ENCODE assay signal across 8 cellular contexts in the genomic region with DNA sequence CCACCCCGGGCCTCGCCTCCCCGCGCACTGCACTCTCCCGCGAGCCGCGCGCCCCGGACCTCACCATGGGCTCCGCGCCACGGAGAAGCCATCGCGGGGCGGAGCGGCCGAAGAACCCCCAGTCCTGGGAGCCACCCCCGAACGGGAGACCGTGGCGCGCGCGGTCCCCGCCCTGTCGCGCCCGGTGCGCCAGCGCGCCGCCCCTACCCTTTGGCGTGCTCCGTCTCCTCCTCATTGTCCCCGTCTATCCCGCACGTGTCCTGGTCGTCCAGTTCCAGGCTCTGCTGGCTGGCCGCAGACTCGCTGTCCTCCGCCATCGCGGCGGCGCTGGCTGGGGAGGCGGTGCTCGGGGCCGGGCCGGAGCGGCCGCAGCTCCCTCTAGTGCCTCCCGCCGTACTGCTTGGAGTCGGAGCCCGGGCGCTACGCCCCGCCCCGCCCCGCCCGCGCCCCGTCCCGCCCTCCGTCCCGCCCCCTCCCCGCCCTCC. TPM values are rescaled to one million over a fixed set of nuclear protein-coding genes. Genes with fewer than 3 reads are reported as not detected.
A peak's percentile ranks its signal among the peaks of the same experiment; 100 is the strongest.
DNase-seq lines count a peak whose midpoint lies in the region; ATAC-seq and TF ChIP-seq lines count a peak whose summit lies in the region.

A gene (minus strand): TSS at position 398 of the 485 bp plus-strand sequence. CDS start 81 bp downstream, at position 317.

- no peaks in the 10 kb centered on the region; the same call in 1 of the 2 replicates for H3K4me1 ChIP-seq in H9 (ENCODE audit: insufficient read depth, low read length)
- peaks cover 21% of the 10 kb centered on the region for H3K4me1 ChIP-seq in SJSA1 (replicated peaks)
- peaks cover 9 to 33% of the 10 kb centered on the region in 2 donors for H3K4me1 ChIP-seq in thoracic aorta (ENCODE audit: control insufficient read depth in 1 of 2, low read depth in 2 of 2)

- no peak within 1 kb of the TSS for H2BK12ac ChIP-seq in H9 (ENCODE audit: insufficient read length, low read depth, low read length)

- no peak within 1 kb of the TSS for H2BK20ac ChIP-seq in H9 (ENCODE audit: low read depth, low read length, poor library complexity, severe bottlenecking)

- POLR2A ChIA-PET in GM10248 (lab: Yijun Ruan, JAX), result no interaction called here

- no peak within 1 kb of the TSS for H2BK5ac ChIP-seq in H9 (ENCODE audit: insufficient read length, low read length)

- peak within 1 kb of the TSS; percentile 79 for H3K4me2 ChIP-seq in H9 (ENCODE audit: insufficient read depth, insufficient read length, low read length)

- CTCF ChIA-PET in GM10248 (lab: Yijun Ruan, JAX), result interaction anchor here (0.9 to 4.1 kb wide), 10 partner anchors 10 to 201 kb away, joined by 3 to 23 read pairs (median 8); no protein-coding TSS in a partner anchor

- H3K9ac ChIP-seq in H9 (ENCODE audit: extremely low read depth, insufficient read length, low read length), result peak within 1 kb of the TSS; percentile 65

- DNase-seq in 8988T, result peak; percentile 89
- DNase-seq in GM10248 (ENCODE audit: extremely low spot score), result no peak
- DNase-seq in H9, result peak; percentile 89
- DNase-seq in Kasumi-1 (lab: John Stamatoyannopoulos, UW), result peak; percentile 91 to 93
- peak in 1 of 2 experiments; percentile 81 for DNase-seq in SJSA1 (ENCODE audit: low read depth in 1 of 2, low spot score in 2 of 2)
- DNase-seq in dorsolateral prefrontal cortex, result peak in 6 of 10 donors; percentile 71 to 92 (median 83)
- peak; percentile 88 for DNase-seq in medulla oblongata (ENCODE audit: extremely low spot score)
- DNase-seq in thoracic aorta (ENCODE audit: low spot score), result no peak

- no peaks in the 10 kb centered on the region for H3K79me1 ChIP-seq in H9 (ENCODE audit: insufficient read depth, low read depth, low read length, poor library complexity, severe bottlenecking)

- no peak within 1 kb of the TSS for H3K27ac ChIP-seq in H9 (ENCODE audit: insufficient read length, low read depth, low read length)
- peak within 1 kb of the TSS; percentile 62 for H3K27ac ChIP-seq in SJSA1
- peak within 1 kb of the TSS; percentile 27 to 97 (median 87) for H3K27ac ChIP-seq in dorsolateral prefrontal cortex
- peak within 1 kb of the TSS; percentile 69 to 79 for H3K27ac ChIP-seq in thoracic aorta

- H3K23me2 ChIP-seq in H9 (ENCODE audit: insufficient read length, low read depth, low read length, poor library complexity, severe bottlenecking), result peaks cover 4% of the 10 kb centered on the region

- no peak within 1 kb of the TSS for H2BK120ac ChIP-seq in H9 (ENCODE audit: low read depth, low read length, poor library complexity, severe bottlenecking)

- H2BK15ac ChIP-seq in H9 (ENCODE audit: low read depth, low read length), result no peak within 1 kb of the TSS

- H3K9me3 ChIP-seq in H9 (ENCODE audit: control insufficient read depth, low read depth, low read length) (no peaks in the 10 kb centered on the region), SJSA1 (replicated peaks) (no peaks in the 10 kb centered on the region), thoracic aorta (no peaks in the 10 kb centered on the region)

- no peaks in the 10 kb centered on the region for H3K27me3 ChIP-seq in H9 (ENCODE audit: insufficient read depth, low read length)
- H3K27me3 ChIP-seq in SJSA1 (replicated peaks), result no peaks in the 10 kb centered on the region
- H3K27me3 ChIP-seq in dorsolateral prefrontal cortex, result no peaks in the 10 kb centered on the region
- no peaks in the 10 kb centered on the region for H3K27me3 ChIP-seq in thoracic aorta (replicated peaks; ENCODE audit: insufficient read depth)

- TF ChIP-seq CTCF in GM10248 (IDR thresholded peaks at IDR 0.05; ENCODE audit: control extremely low read depth, extremely low read depth, low read depth, missing control alignments) (peak; percentile 47), H9 (conservative IDR thresholded peaks at IDR 0.05) (peak; percentile 46; the same call in 2 of the 3 replicates), dorsolateral prefrontal cortex (IDR thresholded peaks at IDR 0.05 in 54 of 56, conservative IDR thresholded peaks at IDR 0.05 in 2 of 56; ENCODE audit: low read depth in 1 of 56, partially characterized antibody in 56 of 56) (peak in 50 of 56 donors; percentile 9 to 67 (median 43)), thoracic aorta (IDR thresholded peaks at IDR 0.05) (peak; percentile 22)

- H3K4ac ChIP-seq in H9 (ENCODE audit: low read depth, low read length), result no peak within 1 kb of the TSS

- ATAC-seq in thoracic aorta (ENCODE audit: insufficient number of reproducible peaks, low FRiP score, low read depth), result peak; percentile 65

- H4K20me1 ChIP-seq in H9 (ENCODE audit: control insufficient read depth, insufficient read depth, insufficient read length), result no peaks in the 10 kb centered on the region

- H4K5ac ChIP-seq in H9 (ENCODE audit: insufficient read length, low read depth, low read length), result no peak within 1 kb of the TSS

- intact Hi-C loops in dorsolateral prefrontal cortex (cut with DNase I), result loop anchor here (5.0 to 10.0 kb wide), 6 partner anchors 64 to 291 kb away; a partner anchor contains a TSS

- no peaks in the 10 kb centered on the region for H3K36me3 Mint-ChIP-seq in H9 (ENCODE audit: insufficient read depth in 1 of 3, low read depth in 3 of 3)

- peaks cover 10% of the 10 kb centered on the region for H3K27me3 Mint-ChIP-seq in H9 (ENCODE audit: low read depth)

- peak within 1 kb of the TSS in 2 of 3 experiments; percentile 95 to 96; a peak in 3 of 7 replicates for H3K27ac Mint-ChIP-seq in H9

- peak within 1 kb of the TSS; percentile 74 for H3K14ac ChIP-seq in H9 (ENCODE audit: insufficient read depth, low read length)

- H3K79me2 ChIP-seq in H9 (ENCODE audit: insufficient read depth, low read length), result no peaks in the 10 kb centered on the region

- no CpG with 5 or more reads among the region's 68 CpGs for WGBS in H9 (ENCODE audit: extremely low coverage, insufficient read length, low lambda C conversion rate)

- H3K23ac ChIP-seq in H9 (ENCODE audit: insufficient read length, low read depth, low read length), result no peak within 1 kb of the TSS

- H3K4me1 Mint-ChIP-seq in H9, result peaks cover 21 to 27% of the 10 kb centered on the region in 2 experiments

- H3K9me3 Mint-ChIP-seq in H9, result no peaks in the 10 kb centered on the region

- H3T11ph ChIP-seq in H9 (ENCODE audit: low read length), result no peak within 1 kb of the TSS

- no peak within 1 kb of the TSS for H2AFZ ChIP-seq in H9 (ENCODE audit: low read length)

- H3K36me3 ChIP-seq in SJSA1 (peaks cover 2% of the 10 kb centered on the region; the same call in 1 of the 2 replicates), thoracic aorta (no peaks in the 10 kb centered on the region)

- peak within 1 kb of the TSS; percentile 73 for H3K18ac ChIP-seq in H9 (ENCODE audit: insufficient read length, low read depth, low read length)

- H4K91ac ChIP-seq in H9 (ENCODE audit: insufficient read length, low read depth, low read length), result no peak within 1 kb of the TSS

- H3K4me3 ChIP-seq in SJSA1, result peak within 1 kb of the TSS; percentile 94
- peak within 1 kb of the TSS; percentile 58 to 99 (median 89) for H3K4me3 ChIP-seq in dorsolateral prefrontal cortex
- peak within 1 kb of the TSS; percentile 88 for H3K4me3 ChIP-seq in thoracic aorta

- H2AK5ac ChIP-seq in H9 (ENCODE audit: insufficient read length, low read length), result no peak within 1 kb of the TSS

- H3K56ac ChIP-seq in H9 (ENCODE audit: insufficient read length, low read depth, low read length), result no peak within 1 kb of the TSS

- no peak within 1 kb of the TSS for H4K8ac ChIP-seq in H9 (replicated peaks; ENCODE audit: insufficient read length, low read depth, low read length)

- peak within 1 kb of the TSS; percentile 90 to 93 for H3K4me3 Mint-ChIP-seq in H9

RNA-seq across cellular contexts. Expression of the gene that starts here (rescaled TPM):
- total RNA-seq in H9 (2021) (11.8 and 12.2 TPM in 2 replicates), dorsolateral prefrontal cortex (10 to 100 TPM; 20.0 to 80.1 (median 46.6) TPM), thoracic aorta (10 to 100 TPM; 15.0 to 18.7 TPM)
- 53.7 and 80.6 TPM in 2 replicates for total RNA-seq in SJSA1 (2014; rRNA removed; shearing (Covaris generic))

Comparison
In these comparisons a context has a peak if more than half of its experiments do, and no peak if none do; other contexts are left out.
1. DNase-seq: peak in 8988T (single experiment), H9 (single experiment), Kasumi-1 (2 of 2), dorsolateral prefrontal cortex (6 of 10) and medulla oblongata (single experiment); none in GM10248 (single experiment) and thoracic aorta (single experiment).
2. Peak in every context shown above with its lines, with median percentiles within 50 percentile points of each other: CTCF ChIP-seq and H3K4me3 ChIP-seq.